In the genomic region with DNA sequence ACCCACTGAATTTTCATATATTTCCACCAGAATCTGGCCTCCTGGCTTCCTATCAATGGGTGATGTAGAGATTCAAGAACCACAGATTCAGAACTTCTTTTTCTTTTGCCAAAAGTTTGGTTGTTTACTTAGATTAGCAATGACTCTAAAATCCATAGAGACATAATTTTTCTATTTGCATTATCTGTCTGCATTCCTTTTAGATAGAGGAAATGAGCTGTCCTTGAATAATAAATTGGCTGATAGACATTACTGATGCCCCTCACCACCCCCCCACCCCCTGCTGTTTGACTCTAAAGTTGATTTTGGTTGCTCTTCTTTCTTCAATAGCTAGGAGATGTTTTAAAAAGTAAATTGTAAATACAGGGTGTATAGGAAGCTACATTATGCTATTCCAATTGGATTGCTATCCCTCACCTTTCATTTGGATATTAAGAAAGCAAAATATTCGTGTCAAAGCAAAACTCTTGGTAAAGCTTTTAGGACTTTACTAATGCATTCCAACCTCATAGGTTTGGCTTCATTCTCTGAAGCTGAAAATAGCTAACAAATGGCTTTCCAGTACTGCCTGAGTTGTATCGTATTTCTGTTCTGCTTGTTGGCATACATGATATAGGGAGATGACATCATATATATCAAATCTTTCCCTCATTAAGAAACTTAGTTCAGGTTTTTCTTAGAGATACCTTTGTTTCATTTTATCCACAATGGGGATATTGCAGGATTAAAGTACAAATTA, we compare ENCODE assay signal across 20 cellular contexts.
DNase-seq lines count a peak whose midpoint lies in the region; ATAC-seq, FAIRE-seq and TF ChIP-seq lines count a peak whose summit lies in the region.
"Had no signal": no experiment of that assay in that cellular context is flagged by ENCODE, and none has a peak within 500 bp of the region (broad histone marks: within the 10 kb centered on the region; RNA-seq: fewer than 3 reads in every experiment).

No MANE protein-coding gene starts in this region.

- BruUV-seq in A673 (replicated peaks; lab: Mats Ljungman, UMichigan): no TSS peak

- H3K4me3 Mint-ChIP-seq in effector memory CD8-positive, alpha-beta T cell: no peak overlapping the region
- H3K4me3 Mint-ChIP-seq: CD14-positive monocyte had no signal

- no peaks in the 10 kb centered on the region for H3K36me3 Mint-ChIP-seq in effector memory CD8-positive, alpha-beta T cell (ENCODE audit: insufficient read depth)
- H3K36me3 Mint-ChIP-seq: CD14-positive monocyte had no signal

- no peaks in the 10 kb centered on the region for H3K36me3 ChIP-seq in A673 (ENCODE audit: insufficient read depth, low read length, poor library complexity, severe bottlenecking)
- H3K36me3 ChIP-seq: HAP-1 had no signal

- intact Hi-C loops in A673 (cut with micrococcal nuclease; ENCODE audit: unreplicated experiment): no loop called here

- peak; percentile 47 for DNase-seq in A673 (ENCODE audit: low spot score)
- DNase-seq in H54 (ENCODE audit: insufficient read length, low spot score): no peak
- DNase-seq in fibroblast of mammary gland (ENCODE audit: low read depth): peak; percentile 14
- no peak for DNase-seq in AG20443 (ENCODE audit: low spot score)
- no peak for DNase-seq in effector memory CD8-positive, alpha-beta T cell
- DNase-seq: AML-193; COR-L47; DMS53; MV-4-11; NCI-H1417 treated with DMSO at 0.1 percent for 48 hours; NCI-H2029; NCI-H226; NCI-H526; NK-92 treated with Interleukin-12 subunit alpha and Interleukin-12 subunit beta, amount 100 ng/mL, for 24 hours; OCI-M1 had no signal

- TF ChIP-seq POLR2A in H54 (IDR thresholded peaks at IDR 0.05; ENCODE audit: low read depth, low read length): no peak

- no peaks in the 10 kb centered on the region for H3K4me1 Mint-ChIP-seq in effector memory CD8-positive, alpha-beta T cell (ENCODE audit: low read depth in 2 of 2)
- H3K4me1 Mint-ChIP-seq: CD14-positive monocyte had no signal

- H3K4me3 ChIP-seq in A673 (ENCODE audit: low read depth, low read length, poor library complexity, severe bottlenecking) (no peak overlapping the region), fibroblast of mammary gland (ENCODE audit: control insufficient read depth, low read depth, low read length) (no peak overlapping the region)
- H3K4me3 ChIP-seq: A549, HAP-1 had no signal

- H3K27me3 ChIP-seq in A673 (replicated peaks; ENCODE audit: insufficient read depth, low read depth, low read length, poor library complexity): no peaks in the 10 kb centered on the region

- TF ChIP-seq CTCF in A673 (conservative IDR thresholded peaks at IDR 0.05; ENCODE audit: low read depth, low read length): no peak
- no peak for TF ChIP-seq CTCF in fibroblast of mammary gland (conservative IDR thresholded peaks at IDR 0.05; ENCODE audit: control insufficient read depth, insufficient read depth, low read depth, low read length)

- ATAC-seq in SK-N-SH treated with all-trans-retinoic acid at 6 μM for 48 hours (peak; percentile 88), HG03045 (IDR thresholded peaks at IDR 0.05; ENCODE audit: unreplicated experiment) (no peak)
- ATAC-seq in effector memory CD8-positive, alpha-beta T cell (replicated peaks): no peak
- ATAC-seq: A549 had no signal

- CTCF ChIA-PET in A673 (lab: Charles Lee): interaction anchor here (0.8 to 0.9 kb wide), 2 partner anchors 449 to 1398 kb away, joined by 3 to 4 read pairs; no protein-coding TSS in a partner anchor

- POLR2A ChIA-PET in A673 (lab: Charles Lee; ENCODE audit: low non-redundant PET): no interaction called here

- H3K9me3 ChIP-seq in A673 (ENCODE audit: low read depth, low read length, poor library complexity, severe bottlenecking): no peaks in the 10 kb centered on the region
- H3K9me3 ChIP-seq: A549, HAP-1 had no signal

- H3K27me3 Mint-ChIP-seq in effector memory CD8-positive, alpha-beta T cell: no peaks in the 10 kb centered on the region

- peak; percentile 52 for FAIRE-seq in H54 (lab: Jason Lieb, UNC)
- FAIRE-seq: A549 had no signal

- peaks cover 7% of the 10 kb centered on the region for H3K4me1 ChIP-seq in A673 (ENCODE audit: insufficient read depth, low read length, poor library complexity, severe bottlenecking)
- H3K4me1 ChIP-seq: A549, HAP-1 had no signal

- no peak overlapping the region for H3K27ac Mint-ChIP-seq in effector memory CD8-positive, alpha-beta T cell
- H3K27ac Mint-ChIP-seq: CD14-positive monocyte had no signal

- H3K9me3 Mint-ChIP-seq in effector memory CD8-positive, alpha-beta T cell: no peaks in the 10 kb centered on the region
- H3K9me3 Mint-ChIP-seq: CD14-positive monocyte had no signal

- H3K27ac ChIP-seq in A673 (ENCODE audit: low read depth, low read length, poor library complexity, severe bottlenecking): no peak overlapping the region
- H3K27ac ChIP-seq: A549 had no signal

TF ChIP-seq in SK-N-SH treated with all-trans-retinoic acid at 6 μM for 48 hours, 23 proteins besides CTCF, POLR2A, EP300 and RAD21:
- no peak for TF ChIP-seq ZC3H10 (CRISPR knock-in tag; IDR thresholded peaks at IDR 0.05)
- no peak for TF ChIP-seq TCF4 (CRISPR knock-in tag; IDR thresholded peaks at IDR 0.05; ENCODE audit: borderline replicate concordance)
- no peak for TF ChIP-seq ZNF8 (CRISPR knock-in tag; IDR thresholded peaks at IDR 0.05)
- no peak for TF ChIP-seq OSR1 (CRISPR knock-in tag; IDR thresholded peaks at IDR 0.05)
- no peak for TF ChIP-seq CSDC2 (CRISPR knock-in tag; IDR thresholded peaks at IDR 0.05)
- no peak for TF ChIP-seq ARNTL (CRISPR knock-in tag; IDR thresholded peaks at IDR 0.05; ENCODE audit: borderline replicate concordance, low read depth)
- TF ChIP-seq CSRNP3 (CRISPR knock-in tag; IDR thresholded peaks at IDR 0.05): no peak
- TF ChIP-seq ZNF70 (CRISPR knock-in tag; IDR thresholded peaks at IDR 0.05): no peak
- no peak for TF ChIP-seq ZFP30 (CRISPR knock-in tag; IDR thresholded peaks at IDR 0.05)
- no peak for TF ChIP-seq RARB (CRISPR knock-in tag; IDR thresholded peaks at IDR 0.05)
- no peak for TF ChIP-seq CREB5 (CRISPR knock-in tag; IDR thresholded peaks at IDR 0.05; ENCODE audit: low read depth)
- no peak for TF ChIP-seq PPARA (CRISPR knock-in tag; IDR thresholded peaks at IDR 0.05; ENCODE audit: borderline replicate concordance)

Comparison
In these comparisons a context has a peak if more than half of its experiments do, and no peak if none do; other contexts are left out.
1. DNase-seq: peak in A673 (single experiment) and fibroblast of mammary gland (single experiment); none in H54 (single experiment), AG20443 (single experiment) and effector memory CD8-positive, alpha-beta T cell (0 of 3).